21 cellular contexts compared by ENCODE assay signal in genomic region chr3:105997466-105997799, GRCh38.
DNase-seq lines count a peak whose midpoint lies in the region; ATAC-seq and TF ChIP-seq lines count a peak whose summit lies in the region.
"Had no signal": no experiment of that assay in that cellular context is flagged by ENCODE, and none has a peak within 500 bp of the region (broad histone marks: within the 10 kb centered on the region; RNA-seq: fewer than 3 reads in every experiment).

No MANE protein-coding gene starts in this region.

- peak overlapping the region in 6 of 7 donors; percentile 90 to 98 (median 93) for H3K27ac Mint-ChIP-seq in CD14-positive monocyte
- H3K27ac Mint-ChIP-seq: activated naive CD4-positive, alpha-beta T cell treated with anti-CD3 and anti-CD28 coated beads, Interleukin-2, amount 50 U/mL, for 24 hours; effector memory CD8-positive, alpha-beta T cell; WTC11 had no signal

- no peaks in the 10 kb centered on the region for H3K36me3 Mint-ChIP-seq in CD14-positive monocyte

- no peak overlapping the region for H3K4me3 Mint-ChIP-seq in CD14-positive monocyte
- H3K4me3 Mint-ChIP-seq: activated naive CD4-positive, alpha-beta T cell treated with anti-CD3 and anti-CD28 coated beads, Interleukin-2, amount 50 U/mL, for 24 hours; activated T-helper 1 cell treated with anti-CD3 and anti-CD28 coated beads, Interleukin-12 subunit alpha, Interleukin-12 subunit beta, Interleukin-2, Interleukin-4 antibody, amounts not matched to agents 30 ng/mL and 10 ng/mL and 1 ng/mL, durations not matched to agents 14 hours and 24 hours and 36 hours; effector memory CD8-positive, alpha-beta T cell; neural crest cell; WTC11 had no signal

- intact Hi-C loops in CD14-positive monocyte (cut with micrococcal nuclease) (no loop called here), sciatic nerve (cut with DNase I) (loop anchor here (5.0 kb wide), 1 partner anchor 575 kb away; no protein-coding TSS in a partner anchor), dorsolateral prefrontal cortex (cut with DNase I) (no loop called here)

- CTCF ChIA-PET in RWPE1 (lab: Yijun Ruan, JAX): no interaction called here

- H3K27ac ChIP-seq in RWPE1: peak overlapping the region; percentile 86
- H3K27ac ChIP-seq in foreskin keratinocyte: peak overlapping the region; percentile 82
- H3K27ac ChIP-seq in dorsolateral prefrontal cortex: no peak overlapping the region

- POLR2A ChIA-PET in RWPE1 (lab: Yijun Ruan, JAX; ENCODE audit: low non-redundant PET): no interaction called here

- H3K9me3 Mint-ChIP-seq in CD14-positive monocyte: peaks cover 0 to 11% (median 8%) of the 10 kb centered on the region in 7 donors

- DNase-seq in CD14-positive monocyte (ENCODE audit: low spot score) (no peak), RWPE1 (ENCODE audit: low spot score) (no peak), foreskin keratinocyte (no peak), sciatic nerve (ENCODE audit: low spot score) (no peak), NCI-H2171 (lab: John Stamatoyannopoulos, UW) (no peak), NCI-H1930 (lab: John Stamatoyannopoulos, UW) (no peak), dorsolateral prefrontal cortex (no peak), NCI-H2029 (lab: John Stamatoyannopoulos, UW) (no peak)
- DNase-seq: activated CD4-positive, alpha-beta T cell treated with anti-CD3 and anti-CD28 coated beads, Interleukin-2, amount 50 U/mL, for 1 hour; C1 segment of cervical spinal cord; effector memory CD8-positive, alpha-beta T cell; NCI-H1048; NCI-H187; NCI-H345; NCI-H748 treated with DMSO at 0.1 percent for 48 hours; stimulated activated CD4-positive, alpha-beta T cell treated with anti-CD3 and anti-CD28 coated beads, Interleukin-2, amount 100 ng/mL, for 24 hours had no signal

- no peaks in the 10 kb centered on the region for H3K27me3 ChIP-seq in foreskin keratinocyte
- no peaks in the 10 kb centered on the region for H3K27me3 ChIP-seq in dorsolateral prefrontal cortex

- TF ChIP-seq CTCF in CD14-positive monocyte (IDR thresholded peaks at IDR 0.05) (no peak), RWPE1 (conservative IDR thresholded peaks at IDR 0.05; ENCODE audit: low read depth) (no peak), foreskin keratinocyte (conservative IDR thresholded peaks at IDR 0.05) (no peak), dorsolateral prefrontal cortex (IDR thresholded peaks at IDR 0.05 in 54 of 56, conservative IDR thresholded peaks at IDR 0.05 in 2 of 56; ENCODE audit: low read depth in 1 of 56, partially characterized antibody in 56 of 56) (no peak)

- no peak overlapping the region for H3K4me3 ChIP-seq in dorsolateral prefrontal cortex

- no peak for ATAC-seq in foreskin keratinocyte
- peak; percentile 41 for ATAC-seq in sciatic nerve
- ATAC-seq: effector memory CD8-positive, alpha-beta T cell; HepG2; WTC11 had no signal

- no peaks in the 10 kb centered on the region for H3K27me3 Mint-ChIP-seq in CD14-positive monocyte (ENCODE audit: low read depth in 3 of 3)
- H3K27me3 Mint-ChIP-seq: activated naive CD4-positive, alpha-beta T cell treated with anti-CD3 and anti-CD28 coated beads, Interleukin-2, amount 50 U/mL, for 24 hours; effector memory CD8-positive, alpha-beta T cell had no signal

- peaks cover 14% of the 10 kb centered on the region for H3K4me1 Mint-ChIP-seq in CD14-positive monocyte
- H3K4me1 Mint-ChIP-seq: activated naive CD4-positive, alpha-beta T cell treated with anti-CD3 and anti-CD28 coated beads, Interleukin-2, amount 50 U/mL, for 24 hours; neural crest cell; WTC11 had no signal

- H3K4me1 ChIP-seq in foreskin keratinocyte: peaks cover 10% of the 10 kb centered on the region

Comparison
In these comparisons a context has a peak if more than half of its experiments do, and no peak if none do; other contexts are left out.
1. H3K27ac ChIP-seq: peak in RWPE1 (single experiment) and foreskin keratinocyte (single experiment); none in dorsolateral prefrontal cortex (0 of 59).